30 cellular contexts compared by ENCODE assay signal in the genomic region with DNA sequence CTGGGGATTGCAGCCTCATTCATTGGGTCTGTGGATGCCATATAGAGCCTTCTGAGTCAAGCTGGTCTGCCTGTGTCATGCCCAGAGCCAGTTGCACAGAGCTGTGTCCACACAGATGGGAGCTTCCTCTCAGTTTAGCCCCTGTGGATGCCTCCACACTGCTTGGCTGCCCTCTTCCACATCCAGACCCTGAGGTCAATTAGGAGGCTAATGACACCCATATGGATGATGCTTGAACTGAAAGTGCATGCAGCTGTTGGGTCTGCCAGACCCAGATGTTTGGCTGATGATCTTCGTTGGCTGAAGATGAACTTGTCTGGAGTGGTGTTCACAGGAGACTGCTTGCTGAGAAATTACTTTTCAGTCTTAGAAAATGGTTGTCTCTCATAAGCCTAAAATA.
"Had no signal": no experiment of that assay in that cellular context is flagged by ENCODE, and none has a peak within 500 bp of the region (broad histone marks: within the 10 kb centered on the region; RNA-seq: fewer than 3 reads in every experiment).

No MANE protein-coding gene starts in this region.

- H3K27ac ChIP-seq: adrenal gland, body of pancreas, brain microvascular endothelial cell, breast epithelium, VCaP had no signal

- DNase-seq: activated B cell treated with CpG ODN at 0.5 μM for 24 hours; activated CD4-positive, alpha-beta memory T cell treated with anti-CD3 and anti-CD28 coated beads for 36 hours; activated CD4-positive, alpha-beta T cell treated with anti-CD3 and anti-CD28 coated beads for 4 hours; activated CD4-positive, alpha-beta T cell treated with anti-CD3 and anti-CD28 coated beads, Interleukin-2, amount 10 ng/mL, durations not matched to agents 7 days and 5 days; activated CD4-positive, CD25-positive, alpha-beta regulatory T cell treated with anti-CD3 and anti-CD28 coated beads, Interleukin-2, amount 50 U/mL, for 72 hours; activated CD8-positive, alpha-beta memory T cell treated with anti-CD3 and anti-CD28 coated beads, Interleukin-2, amount 50 U/mL, for 4 hours; activated CD8-positive, alpha-beta T cell treated with anti-CD3 and anti-CD28 coated beads for 36 hours; activated effector memory CD4-positive, alpha-beta T cell treated with anti-CD3 and anti-CD28 coated beads, Interleukin-2, amount 50 U/mL, for 16 hours; activated gamma-delta T cell treated with Interleukin-2 at 50 U/mL for 16 hours; activated naive CD4-positive, alpha-beta T cell; activated naive CD4-positive, alpha-beta T cell treated with anti-CD3 and anti-CD28 coated beads for 36 hours; activated naive CD4-positive, alpha-beta T cell treated with anti-CD3 and anti-CD28 coated beads, Interleukin-2, amount 50 U/mL, for 16 hours; activated naive CD8-positive, alpha-beta T cell treated with anti-CD3 and anti-CD28 coated beads for 36 hours; activated T-cell treated with anti-CD3 and anti-CD28 coated beads for 4 hours; activated T-cell treated with anti-CD3 and anti-CD28 coated beads, Interleukin-2, amount 50 U/mL, for 1 hour; activated T-cell treated with anti-CD3 and anti-CD28 coated beads, Interleukin-2, amount 50 U/mL, for 4 hours; activated T-cell treated with anti-CD3 and anti-CD28 coated beads, Interleukin-2, amount 50 U/mL, for 72 hours; adrenal gland; amniotic stem cell; aorta; body of pancreas; brain microvascular endothelial cell; central memory CD4-positive, alpha-beta T cell; T-helper 1 cell; T-helper 2 cell; T-helper 9 cell had no signal

- H3K27me3 ChIP-seq: body of pancreas, brain microvascular endothelial cell had no signal

- H3K4me1 ChIP-seq: adrenal gland, body of pancreas, breast epithelium had no signal

- H3K9me3 ChIP-seq: adrenal gland, body of pancreas, breast epithelium had no signal

- H3K36me3 ChIP-seq: adrenal gland, brain microvascular endothelial cell, breast epithelium had no signal

- ATAC-seq: activated CD8-positive, alpha-beta T cell treated with anti-CD3 and anti-CD28 coated beads for 36 hours; activated naive CD4-positive, alpha-beta T cell treated with anti-CD3 and anti-CD28 coated beads, Interleukin-2, amount 50 U/mL, for 72 hours; activated T-cell treated with anti-CD3 and anti-CD28 coated beads, Interleukin-2, amount 50 U/mL, for 4 hours; activated T-cell treated with anti-CD3 and anti-CD28 coated beads, Interleukin-2, amount 50 U/mL, for 72 hours; activated T-helper 17 cell treated with anti-CD3 and anti-CD28 coated beads, Interleukin-2, amount 50 U/mL, for 72 hours; body of pancreas had no signal

- H3K4me3 ChIP-seq: adrenal gland, body of pancreas, breast epithelium had no signal
